In the genomic region with DNA sequence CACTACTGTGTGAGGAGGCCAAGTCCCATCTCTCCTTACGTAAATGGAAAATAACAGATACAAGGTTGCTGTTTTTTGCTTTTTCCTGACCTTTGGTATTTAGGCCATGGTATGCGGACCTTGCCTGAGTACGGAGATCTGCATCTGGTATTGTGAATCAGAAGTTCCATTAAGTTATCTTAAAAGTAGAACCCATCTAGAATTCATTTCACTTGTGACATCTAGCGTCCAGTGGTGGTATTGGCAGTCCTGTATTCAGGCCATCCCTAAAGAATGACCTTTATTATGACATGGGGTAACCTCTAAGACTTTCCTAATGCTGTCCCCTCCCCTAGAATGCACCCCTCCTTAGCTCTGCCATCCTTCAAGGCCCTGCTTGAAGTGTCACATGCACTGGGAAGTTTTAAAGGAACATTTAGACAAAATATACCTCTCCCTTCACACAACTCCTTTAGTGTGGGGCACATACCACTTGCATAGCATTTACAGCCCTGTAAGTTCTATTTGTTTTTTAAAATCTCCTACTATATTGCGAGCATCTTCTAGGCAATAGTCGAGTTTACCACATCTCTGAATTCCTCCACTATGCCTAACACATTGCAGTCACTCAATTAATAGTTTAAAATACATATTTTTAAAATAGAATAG, we compare ENCODE assay signal across 9 cellular contexts. TPM values are rescaled to one million over a fixed set of nuclear protein-coding genes. Genes with fewer than 3 reads are reported as not detected.
DNase-seq lines count a peak whose midpoint lies in the region; ATAC-seq, FAIRE-seq and TF ChIP-seq lines count a peak whose summit lies in the region.
"Had no signal": no experiment of that assay in that cellular context is flagged by ENCODE, and none has a peak within 500 bp of the region (broad histone marks: within the 10 kb centered on the region; RNA-seq: fewer than 3 reads in every experiment).

No MANE protein-coding gene starts in this region.

- H3K4me3 ChIP-seq in DND-41 (ENCODE audit: low read depth in 1 of 2, low read length in 2 of 2) (no peak overlapping the region), astrocyte (ENCODE audit: insufficient read depth, low read depth, low read length) (no peak overlapping the region), iPS DF 6.9 (ENCODE audit: low read length) (no peak overlapping the region)

- no peak overlapping the region for H2AFZ ChIP-seq in DND-41 (ENCODE audit: low read depth, low read length)
- H2AFZ ChIP-seq in astrocyte (ENCODE audit: low read depth, low read length) = peak overlapping the region; percentile 6

- H4K20me1 ChIP-seq in DND-41 (ENCODE audit: insufficient read depth, low read length) = peaks cover 7% of the 10 kb centered on the region; the same call in 1 of the 2 replicates
- no peaks in the 10 kb centered on the region for H4K20me1 ChIP-seq in astrocyte (ENCODE audit: insufficient read depth, low read length)

- H3K4me2 ChIP-seq in DND-41 (ENCODE audit: insufficient read depth, low read length) = no peak overlapping the region
- no peak overlapping the region for H3K4me2 ChIP-seq in astrocyte (ENCODE audit: low read length)

- H3K4me3 Mint-ChIP-seq in T-helper 17 cell = no peak overlapping the region
- no peak overlapping the region for H3K4me3 Mint-ChIP-seq in astrocyte (ENCODE audit: unreplicated experiment)

- H3K4me1 ChIP-seq in DND-41 (ENCODE audit: insufficient read depth, low read length) (peaks cover 28% of the 10 kb centered on the region), astrocyte (ENCODE audit: insufficient read depth, low read length) (peaks cover under 1% of the 10 kb centered on the region), iPS DF 6.9 (ENCODE audit: control insufficient read depth, insufficient read depth, low read length) (no peaks in the 10 kb centered on the region)

- H3K27me3 ChIP-seq in DND-41 (ENCODE audit: insufficient read depth, low read length, poor library complexity) (peaks cover 10% of the 10 kb centered on the region), astrocyte (ENCODE audit: insufficient read depth, low read length) (no peaks in the 10 kb centered on the region), iPS DF 6.9 (ENCODE audit: control insufficient read depth, insufficient read depth, low read length) (no peaks in the 10 kb centered on the region)

- peaks cover 32% of the 10 kb centered on the region for H3K79me2 ChIP-seq in DND-41 (ENCODE audit: insufficient read depth, low read length)
- peaks cover 32% of the 10 kb centered on the region for H3K79me2 ChIP-seq in astrocyte (ENCODE audit: insufficient read depth, low read length)

- TF ChIP-seq CTCF in DND-41 (IDR thresholded peaks at IDR 0.05; ENCODE audit: borderline replicate concordance, extremely low read depth, low read length, poor library complexity, severe bottlenecking) = peak; percentile 88
- peak; percentile 90 for TF ChIP-seq CTCF in astrocyte (IDR thresholded peaks at IDR 0.05; ENCODE audit: insufficient read depth, low read depth, low read length)

- no peaks in the 10 kb centered on the region for H3K9me3 ChIP-seq in DND-41 (ENCODE audit: insufficient read depth, low read length, severe bottlenecking)
- H3K9me3 ChIP-seq in T-helper 17 cell (ENCODE audit: control insufficient read depth, low read length, poor library complexity, severe bottlenecking) = no peaks in the 10 kb centered on the region
- no peaks in the 10 kb centered on the region for H3K9me3 ChIP-seq in astrocyte (ENCODE audit: insufficient read depth, low read depth, low read length)
- no peaks in the 10 kb centered on the region for H3K9me3 ChIP-seq in iPS DF 6.9 (ENCODE audit: control insufficient read depth, insufficient read depth, low read length)

- DNase-seq in DND-41 (peak; percentile 63), KBM-7 (peak; percentile 67), T-helper 17 cell (peak; percentile 9 to 24 (median 11)), astrocyte (ENCODE audit: low read depth) (no peak), iPS DF 6.9 (ENCODE audit: low read depth, low spot score) (peak; percentile 31), epidermal melanocyte (ENCODE audit: insufficient read length, low spot score) (no peak)
- DNase-seq in stimulated activated CD4-positive, alpha-beta T cell treated with anti-CD3 and anti-CD28 coated beads, Interleukin-15, amount 100 ng/mL, for 24 hours = peak; percentile 76

- in situ Hi-C loops in KBM-7 (cut with MboI; ENCODE audit: low pct_unique_long_range_greater_than_20kb, low sequenced_read_pairs) = no loop called here

- H3K4me1 Mint-ChIP-seq in T-helper 17 cell (peaks cover 28% of the 10 kb centered on the region), astrocyte (ENCODE audit: low read depth, unreplicated experiment) (peaks cover 6% of the 10 kb centered on the region)

- ATAC-seq in DND-41 (ENCODE audit: insufficient read depth, low read depth) (peak; percentile 33; the same call in 2 of the 3 replicates), GM21526 (IDR thresholded peaks at IDR 0.05; ENCODE audit: low FRiP score, unreplicated experiment) (peak; percentile 39), T-helper 17 cell (peak; percentile 35)

- peak; percentile 95 for FAIRE-seq in astrocyte (lab: Jason Lieb, UNC)
- FAIRE-seq: endometrium had no signal

- H3K9me3 Mint-ChIP-seq in astrocyte (ENCODE audit: unreplicated experiment) = no peaks in the 10 kb centered on the region

- no peak overlapping the region for H3K27ac ChIP-seq in DND-41 (ENCODE audit: low read length)
- H3K27ac ChIP-seq in astrocyte (ENCODE audit: low read depth, low read length) = no peak overlapping the region
- H3K27ac ChIP-seq in iPS DF 6.9 (ENCODE audit: low read length) = no peak overlapping the region

- 0 out of 2 replicates have a peak, but pooled peaks cover 2% of the 10 kb centered on the region for H3K36me3 ChIP-seq in DND-41 (ENCODE audit: insufficient read depth, low read length)
- H3K36me3 ChIP-seq in astrocyte (ENCODE audit: insufficient read depth, low read length) = no peaks in the 10 kb centered on the region
- H3K36me3 ChIP-seq in iPS DF 6.9 (ENCODE audit: control insufficient read depth, insufficient read depth, low read length) = no peaks in the 10 kb centered on the region

- H3K9ac ChIP-seq in DND-41 (ENCODE audit: low read depth, low read length) (no peak overlapping the region), astrocyte (ENCODE audit: low read length) (no peak overlapping the region)

- H3K27ac Mint-ChIP-seq in T-helper 17 cell (no peak overlapping the region), astrocyte (ENCODE audit: unreplicated experiment) (no peak overlapping the region)

- H3K36me3 Mint-ChIP-seq in T-helper 17 cell (ENCODE audit: low read depth) (peaks cover 5% of the 10 kb centered on the region), astrocyte (ENCODE audit: low read depth, unreplicated experiment) (no peaks in the 10 kb centered on the region)

- no CpG with 5 or more reads among the region's 6 CpGs for WGBS in iPS DF 6.9 (ENCODE audit: insufficient coverage, insufficient read length)

- peaks cover 9% of the 10 kb centered on the region for H3K27me3 Mint-ChIP-seq in T-helper 17 cell
- peaks cover 4% of the 10 kb centered on the region for H3K27me3 Mint-ChIP-seq in astrocyte (ENCODE audit: low read depth, unreplicated experiment)

RNA-seq across cellular contexts. Expression of a gene that starts 1.9 kb away (rescaled TPM):
- total RNA-seq in T-helper 17 cell (1 to 10 TPM; 5.5 to 6.0 TPM), astrocyte (20.2 and 27.0 TPM in 2 replicates)

RNA-seq across cellular contexts. Expression of a gene that starts 55.4 kb away (rescaled TPM):
- 100 to 1,000 TPM; 249 to 284 TPM for total RNA-seq in T-helper 17 cell
- 0.43 and 0.66 TPM in 2 replicates for total RNA-seq in astrocyte

Comparison
In these comparisons a context has a peak if more than half of its experiments do, and no peak if none do; other contexts are left out.
1. DNase-seq: peak in DND-41 (single experiment), KBM-7 (single experiment), T-helper 17 cell (3 of 3), iPS DF 6.9 (single experiment) and stimulated activated CD4-positive, alpha-beta T cell treated with anti-CD3 and anti-CD28 coated beads, Interleukin-15, amount 100 ng/mL, for 24 hours (single experiment); none in astrocyte (single experiment) and epidermal melanocyte (single experiment).
2. RNA of a gene that starts 55.4 kb away (total RNA-seq): 249 to 284 TPM in T-helper 17 cell; 0.43 to 0.66 TPM in astrocyte; every median in the first group is over 100 times any median in the second.
3. Peak in every context shown above with its lines, with median percentiles within 50 percentile points of each other: ATAC-seq.